In the genomic region with DNA sequence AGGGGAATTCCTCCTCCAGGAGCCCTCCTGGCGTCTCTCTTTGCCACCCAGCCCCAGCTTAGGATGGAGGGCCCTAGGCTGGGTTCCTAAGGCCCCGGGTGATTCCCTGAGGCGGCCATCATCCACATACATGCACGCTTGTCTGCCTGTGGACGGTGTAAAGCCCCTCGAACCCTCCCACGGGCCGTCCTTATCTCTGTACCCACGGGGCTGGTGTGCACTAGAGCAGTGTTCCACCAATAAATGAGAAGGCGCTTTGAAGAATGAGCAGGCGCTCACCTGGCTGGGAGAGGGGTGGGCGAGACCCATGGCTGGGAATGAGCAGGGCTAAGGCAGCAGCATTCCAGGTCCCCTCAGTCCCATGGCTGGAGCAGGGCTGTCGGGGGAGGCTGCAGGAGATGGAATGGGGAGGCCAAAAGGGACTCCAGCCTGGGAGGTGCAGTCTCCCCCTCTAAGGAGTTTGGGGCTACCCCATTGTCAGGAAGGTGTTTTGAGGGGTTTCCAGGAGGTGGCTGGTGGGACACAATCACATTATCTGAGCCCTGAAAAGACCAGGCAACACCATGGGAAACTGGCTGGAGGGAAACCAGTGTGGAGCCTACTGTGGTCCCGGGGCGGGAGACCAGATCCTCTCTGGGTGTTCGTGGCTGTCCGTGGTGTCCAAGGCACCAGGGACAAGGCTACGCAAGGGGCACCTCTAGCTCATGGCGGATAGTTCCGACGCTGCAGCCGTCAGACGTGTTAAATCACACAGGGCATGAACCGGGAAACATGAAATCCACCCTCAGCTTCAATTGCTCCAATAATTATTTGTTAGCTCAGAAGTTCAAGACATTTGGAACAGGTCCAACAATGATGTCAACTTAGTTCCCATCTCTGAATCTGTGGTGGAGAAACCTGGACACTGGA, we compare ENCODE assay signal across 1 cellular context.
TF ChIP-seq lines count a peak whose summit lies in the region.

No MANE protein-coding gene starts in this region.

TF ChIP-seq in K562, 482 proteins besides CTCF, POLR2A, EP300 and RAD21 (continued from another document):
- TF ChIP-seq, protein P1, sequence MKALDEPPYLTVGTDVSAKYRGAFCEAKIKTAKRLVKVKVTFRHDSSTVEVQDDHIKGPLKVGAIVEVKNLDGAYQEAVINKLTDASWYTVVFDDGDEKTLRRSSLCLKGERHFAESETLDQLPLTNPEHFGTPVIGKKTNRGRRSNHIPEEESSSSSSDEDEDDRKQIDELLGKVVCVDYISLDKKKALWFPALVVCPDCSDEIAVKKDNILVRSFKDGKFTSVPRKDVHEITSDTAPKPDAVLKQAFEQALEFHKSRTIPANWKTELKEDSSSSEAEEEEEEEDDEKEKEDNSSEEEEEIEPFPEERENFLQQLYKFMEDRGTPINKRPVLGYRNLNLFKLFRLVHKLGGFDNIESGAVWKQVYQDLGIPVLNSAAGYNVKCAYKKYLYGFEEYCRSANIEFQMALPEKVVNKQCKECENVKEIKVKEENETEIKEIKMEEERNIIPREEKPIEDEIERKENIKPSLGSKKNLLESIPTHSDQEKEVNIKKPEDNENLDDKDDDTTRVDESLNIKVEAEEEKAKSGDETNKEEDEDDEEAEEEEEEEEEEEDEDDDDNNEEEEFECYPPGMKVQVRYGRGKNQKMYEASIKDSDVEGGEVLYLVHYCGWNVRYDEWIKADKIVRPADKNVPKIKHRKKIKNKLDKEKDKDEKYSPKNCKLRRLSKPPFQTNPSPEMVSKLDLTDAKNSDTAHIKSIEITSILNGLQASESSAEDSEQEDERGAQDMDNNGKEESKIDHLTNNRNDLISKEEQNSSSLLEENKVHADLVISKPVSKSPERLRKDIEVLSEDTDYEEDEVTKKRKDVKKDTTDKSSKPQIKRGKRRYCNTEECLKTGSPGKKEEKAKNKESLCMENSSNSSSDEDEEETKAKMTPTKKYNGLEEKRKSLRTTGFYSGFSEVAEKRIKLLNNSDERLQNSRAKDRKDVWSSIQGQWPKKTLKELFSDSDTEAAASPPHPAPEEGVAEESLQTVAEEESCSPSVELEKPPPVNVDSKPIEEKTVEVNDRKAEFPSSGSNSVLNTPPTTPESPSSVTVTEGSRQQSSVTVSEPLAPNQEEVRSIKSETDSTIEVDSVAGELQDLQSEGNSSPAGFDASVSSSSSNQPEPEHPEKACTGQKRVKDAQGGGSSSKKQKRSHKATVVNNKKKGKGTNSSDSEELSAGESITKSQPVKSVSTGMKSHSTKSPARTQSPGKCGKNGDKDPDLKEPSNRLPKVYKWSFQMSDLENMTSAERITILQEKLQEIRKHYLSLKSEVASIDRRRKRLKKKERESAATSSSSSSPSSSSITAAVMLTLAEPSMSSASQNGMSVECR (CRISPR knock-in tag; IDR thresholded peaks at IDR 0.05): 0 out of 2 replicates have a peak, but pooled peaks have one; percentile 10
- TF ChIP-seq POLR2AphosphoS2 (IDR thresholded peaks at IDR 0.05; ENCODE audit: low read length): no peak
